Comparison of ENCODE assay signal across 1 cellular context in the genomic region with DNA sequence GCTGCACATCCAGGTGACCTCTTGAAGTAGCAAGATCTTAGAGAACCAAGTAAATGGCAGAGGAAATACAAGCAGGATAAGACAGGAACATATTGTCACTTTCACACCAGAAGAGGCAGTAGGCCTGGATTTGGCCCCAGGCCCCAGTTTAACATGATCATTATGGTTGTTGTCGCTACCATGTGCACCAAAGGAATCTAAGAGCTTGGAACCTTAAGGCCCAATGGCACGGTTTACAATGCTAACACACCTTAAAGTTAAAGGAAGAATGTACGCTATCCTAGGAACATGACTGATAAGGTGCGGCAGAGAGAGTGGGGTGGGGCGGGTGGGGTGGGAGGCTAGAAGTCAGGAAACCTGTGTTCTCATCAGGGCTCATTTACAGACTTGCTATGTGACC.
TF ChIP-seq lines count a peak whose summit lies in the region.

No MANE protein-coding gene starts in this region.

TF ChIP-seq in endothelial cell of umbilical vein, 7 proteins besides CTCF, POLR2A, EP300 and RAD21:
- no peak for TF ChIP-seq EZH2 (IDR thresholded peaks at IDR 0.05; ENCODE audit: borderline replicate concordance, low read depth, low read length, severe bottlenecking)
- no peak for TF ChIP-seq GATA2 (IDR thresholded peaks at IDR 0.05; ENCODE audit: insufficient read depth, insufficient read length, low read depth, low read length)
- TF ChIP-seq FOS (IDR thresholded peaks at IDR 0.05; ENCODE audit: borderline replicate concordance, insufficient read depth, low read length) = no peak
- TF ChIP-seq JUN (IDR thresholded peaks at IDR 0.05; ENCODE audit: borderline replicate concordance, insufficient read depth, insufficient read length, low read depth) = no peak
- no peak for TF ChIP-seq MYC (IDR thresholded peaks at IDR 0.05; ENCODE audit: low read depth, low read length)
- no peak for TF ChIP-seq POLR2AphosphoS5 (IDR thresholded peaks at IDR 0.05; ENCODE audit: insufficient read depth, low read depth, low read length)
- TF ChIP-seq, protein P1, sequence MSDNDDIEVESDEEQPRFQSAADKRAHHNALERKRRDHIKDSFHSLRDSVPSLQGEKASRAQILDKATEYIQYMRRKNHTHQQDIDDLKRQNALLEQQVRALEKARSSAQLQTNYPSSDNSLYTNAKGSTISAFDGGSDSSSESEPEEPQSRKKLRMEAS (IDR thresholded peaks at IDR 0.05; ENCODE audit: insufficient read depth, insufficient read length) = no peak
TF ChIP-seq in endothelial cell of umbilical vein: peak in this region for 0.
